8 cellular contexts compared by ENCODE assay signal in genomic region chr7:55255501-55256445, GRCh38.
DNase-seq lines count a peak whose midpoint lies in the region; ATAC-seq lines count a peak whose summit lies in the region.

No MANE protein-coding gene starts in this region.

- peak; percentile 81 for ATAC-seq in HG02938 (IDR thresholded peaks at IDR 0.05; ENCODE audit: unreplicated experiment)
- ATAC-seq in activated CD4-positive, CD25-positive, alpha-beta regulatory T cell treated with anti-CD3 and anti-CD28 coated beads, Interleukin-2, amount 50 U/mL, for 24 hours = peak; percentile 87 to 90

- DNase-seq in SIG-M5 treated with dmso at 0.1 percent for 504 hours (lab: John Stamatoyannopoulos, UW; ENCODE audit: unreplicated experiment) = peak; percentile 19
- no peak for DNase-seq in SIG-M5 (lab: John Stamatoyannopoulos, UW)
- DNase-seq in NCI-H2107 treated with DMSO at 0.1 percent for 48 hours (lab: John Stamatoyannopoulos, UW; ENCODE audit: unreplicated experiment) = peak; percentile 49
- peak; percentile 74 for DNase-seq in cerebellar cortex (ENCODE audit: low spot score)
- peak; percentile 80 for DNase-seq in kidney tubule cell (ENCODE audit: low spot score)
- DNase-seq in stimulated activated CD4-positive, alpha-beta T cell treated with anti-CD3 and anti-CD28 coated beads, Interleukin-1b, Interleukin-23, amount 100 ng/mL, for 24 hours (ENCODE audit: low read depth in 4 of 4, low spot score in 1 of 4) = peak; percentile 42 to 63 (median 58)
